In genomic region chr1:164446020-164446419, GRCh38 we compare ENCODE assay signal across 26 cellular contexts.
"Had no signal": no experiment of that assay in that cellular context is flagged by ENCODE, and none has a peak within 500 bp of the region (broad histone marks: within the 10 kb centered on the region; RNA-seq: fewer than 3 reads in every experiment).

No MANE protein-coding gene starts in this region.

- H3K27ac ChIP-seq: ascending aorta, cardiac muscle cell, VCaP had no signal

- H3K4me1 ChIP-seq: ascending aorta had no signal

- H3K9me3 ChIP-seq: ascending aorta had no signal

- DNase-seq: activated B cell treated with CpG ODN at 0.5 μM for 24 hours; activated CD4-positive, alpha-beta memory T cell treated with anti-CD3 and anti-CD28 coated beads, Interleukin-2, amount 10 ng/mL, durations not matched to agents 7 days and 5 days; activated CD4-positive, alpha-beta T cell treated with anti-CD3 and anti-CD28 coated beads for 48 hours; activated CD4-positive, alpha-beta T cell treated with anti-CD3 and anti-CD28 coated beads, Interleukin-2, amount 10 ng/mL, durations not matched to agents 7 days and 5 days; activated CD4-positive, alpha-beta T cell treated with anti-CD3 and anti-CD28 coated beads, Interleukin-2, amount 50 U/mL, for 48 hours; activated CD4-positive, CD25-positive, alpha-beta regulatory T cell treated with anti-CD3 and anti-CD28 coated beads, Interleukin-2, amount 50 U/mL, for 72 hours; activated CD8-positive, alpha-beta memory T cell treated with anti-CD3 and anti-CD28 coated beads for 24 hours; activated CD8-positive, alpha-beta memory T cell treated with anti-CD3 and anti-CD28 coated beads, Interleukin-2, amount 10 ng/mL, durations not matched to agents 7 days and 5 days; activated CD8-positive, alpha-beta memory T cell treated with anti-CD3 and anti-CD28 coated beads, Interleukin-2, amount 50 U/mL, for 48 hours; activated CD8-positive, alpha-beta T cell treated with anti-CD3 and anti-CD28 coated beads, Interleukin-2, amount 10 ng/mL, durations not matched to agents 7 days and 5 days; activated effector memory CD4-positive, alpha-beta T cell treated with Interleukin-2 at 50 U/mL for 16 hours; activated gamma-delta T cell; activated naive CD4-positive, alpha-beta T cell treated with anti-CD3 and anti-CD28 coated beads, Interleukin-2, amount 10 ng/mL, durations not matched to agents 7 days and 5 days; activated naive CD4-positive, alpha-beta T cell treated with Interleukin-2 at 50 U/mL for 16 hours; activated naive CD8-positive, alpha-beta T cell treated with anti-CD3 and anti-CD28 coated beads, Interleukin-2, amount 10 ng/mL, durations not matched to agents 7 days and 5 days; activated naive CD8-positive, alpha-beta T cell treated with anti-CD3 and anti-CD28 coated beads, Interleukin-2, amount 50 U/mL, for 24 hours; activated T-cell treated with anti-CD3 and anti-CD28 coated beads, Interleukin-2, amount 50 U/mL, for 24 hours; activated T-cell treated with anti-CD3 and anti-CD28 coated beads, Interleukin-2, amount 50 U/mL, for 48 hours; amygdala; anterior cingulate cortex; cerebellar nuclear complex; T-helper 2 cell; T-helper 9 cell had no signal

- H3K27me3 ChIP-seq: ascending aorta, cardiac muscle cell had no signal

- H3K4me3 ChIP-seq: ascending aorta, cardiac muscle cell had no signal

- H3K36me3 ChIP-seq: ascending aorta, cardiac muscle cell had no signal
